Comparison of ENCODE assay signal across 8 cellular contexts in genomic region chr11:66510271-66510989, GRCh38.
DNase-seq lines count a peak whose midpoint lies in the region; ATAC-seq lines count a peak whose summit lies in the region.

TSS of gene BBS1 (plus strand) at chr11:66510635. CDS start at chr11:66510660, 25 bp downstream.

- peak; percentile 42 to 54 for DNase-seq in NCI-H187 (lab: John Stamatoyannopoulos, UW)
- no peak for DNase-seq in NCI-H187 treated with DMSO at 0.1 percent for 48 hours (lab: John Stamatoyannopoulos, UW)
- DNase-seq in NCI-H345 treated with DMSO at 0.1 percent for 48 hours (lab: John Stamatoyannopoulos, UW; ENCODE audit: unreplicated experiment), result peak; percentile 54
- peak; percentile 75 for DNase-seq in activated CD4-positive, alpha-beta T cell treated with anti-CD3 and anti-CD28 coated beads for 1 hour
- DNase-seq in cerebellar cortex (ENCODE audit: low spot score), result peak; percentile 86
- DNase-seq in kidney glomerular epithelial cell (lab: John Stamatoyannopoulos, UW), result peak; percentile 54
- peak; percentile 90 for DNase-seq in stimulated activated CD4-positive, alpha-beta T cell treated with anti-CD3 and anti-CD28 coated beads, Interleukin-15, amount 100 ng/mL, for 24 hours

- peak; percentile 82 for ATAC-seq in HG03097 (IDR thresholded peaks at IDR 0.05; ENCODE audit: low FRiP score, unreplicated experiment)
